ENCODE assay signal across 13 cellular contexts in genomic region chr22:36590441-36591056, GRCh38.
DNase-seq lines count a peak whose midpoint lies in the region; ATAC-seq, FAIRE-seq and TF ChIP-seq lines count a peak whose summit lies in the region.
"Had no signal": no experiment of that assay in that cellular context is flagged by ENCODE, and none has a peak within 500 bp of the region (broad histone marks: within the 10 kb centered on the region; RNA-seq: fewer than 3 reads in every experiment).

No MANE protein-coding gene starts in this region.

- intact Hi-C loops in activated B cell treated with CpG ODN at 0.5 μM for 24 hours (cut with micrococcal nuclease) (no loop called here), head of caudate nucleus (cut with DNase I) (no loop called here), posterior vena cava (cut with DNase I) (no loop called here)

- peak overlapping the region; percentile 19 for H3K27ac Mint-ChIP-seq in activated B cell treated with CpG ODN at 0.5 μM for 24 hours
- H3K27ac Mint-ChIP-seq: CD4-positive, alpha-beta memory T cell had no signal

- peaks cover 3% of the 10 kb centered on the region for H3K9me3 Mint-ChIP-seq in activated B cell treated with CpG ODN at 0.5 μM for 24 hours

- no peak for TF ChIP-seq CTCF in activated B cell treated with CpG ODN at 0.5 μM for 24 hours (IDR thresholded peaks at IDR 0.05)

- CTCF ChIA-PET in activated B cell treated with CpG ODN at 0.5 μM for 24 hours (lab: Charles Lee): no interaction called here

- H3K4me1 Mint-ChIP-seq in activated B cell treated with CpG ODN at 0.5 μM for 24 hours: no peaks in the 10 kb centered on the region
- H3K4me1 Mint-ChIP-seq: CD4-positive, alpha-beta memory T cell had no signal

- POLR2A ChIA-PET in activated B cell treated with CpG ODN at 0.5 μM for 24 hours (lab: Charles Lee): no interaction called here

- DNase-seq in activated B cell treated with CpG ODN at 0.5 μM for 24 hours: no peak
- DNase-seq in head of caudate nucleus: peak; percentile 38 to 92 (median 71)
- DNase-seq in posterior vena cava (ENCODE audit: low spot score): peak; percentile 40
- DNase-seq in NCI-H1105 treated with DMSO at 0.1 percent for 48 hours (lab: John Stamatoyannopoulos, UW): no peak
- no peak for DNase-seq in frontal cortex (ENCODE audit: low spot score in 2 of 2)
- DNase-seq: CD4-positive, alpha-beta memory T cell; DMS79; GM23248 had no signal

- peaks cover 41% of the 10 kb centered on the region for H3K27me3 Mint-ChIP-seq in activated B cell treated with CpG ODN at 0.5 μM for 24 hours

- no peaks in the 10 kb centered on the region for H3K36me3 Mint-ChIP-seq in activated B cell treated with CpG ODN at 0.5 μM for 24 hours (ENCODE audit: low read depth)

- no peak for FAIRE-seq in frontal cortex (lab: Jason Lieb, UNC)
- FAIRE-seq: A204.1, GM12878, GM18507 had no signal

- ATAC-seq in activated B cell treated with CpG ODN at 0.5 μM for 24 hours (ENCODE audit: low read depth) (no peak), GM19324 (IDR thresholded peaks at IDR 0.05; ENCODE audit: low FRiP score, unreplicated experiment) (no peak), HG02884 (IDR thresholded peaks at IDR 0.05; ENCODE audit: unreplicated experiment) (no peak)
- ATAC-seq: GM12878 had no signal

- no peak overlapping the region for H3K4me3 Mint-ChIP-seq in activated B cell treated with CpG ODN at 0.5 μM for 24 hours
- H3K4me3 Mint-ChIP-seq: CD4-positive, alpha-beta memory T cell had no signal

Comparison
In these comparisons a context has a peak if more than half of its experiments do, and no peak if none do; other contexts are left out.
1. DNase-seq: peak in head of caudate nucleus (42 of 42) and posterior vena cava (single experiment); none in activated B cell treated with CpG ODN at 0.5 μM for 24 hours (single experiment), NCI-H1105 treated with DMSO at 0.1 percent for 48 hours (single experiment) and frontal cortex (0 of 2).